ENCODE assay signal across 22 cellular contexts in the genomic region with DNA sequence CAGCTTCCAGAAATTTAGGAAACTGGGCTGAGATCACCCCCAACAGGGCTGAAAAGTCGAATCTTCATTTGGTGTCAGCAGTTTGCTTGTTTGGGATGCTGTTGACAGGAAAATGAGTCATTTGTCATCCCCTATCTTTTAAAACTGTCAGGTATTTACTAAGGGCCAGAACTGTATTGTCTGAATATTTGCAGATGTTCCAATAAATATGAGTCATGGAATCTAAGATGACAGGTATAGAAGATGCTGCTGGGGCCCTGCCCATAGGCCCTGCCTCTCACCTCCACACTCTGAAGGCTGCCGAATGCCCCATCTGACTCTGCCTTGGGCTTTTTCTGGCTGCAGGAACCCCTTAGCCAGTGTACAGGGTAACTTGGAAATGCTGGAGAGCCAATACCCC. TPM values are rescaled to one million over a fixed set of nuclear protein-coding genes. Genes with fewer than 3 reads are reported as not detected.
DNase-seq lines count a peak whose midpoint lies in the region; ATAC-seq and TF ChIP-seq lines count a peak whose summit lies in the region.
"Had no signal": no experiment of that assay in that cellular context is flagged by ENCODE, and none has a peak within 500 bp of the region (broad histone marks: within the 10 kb centered on the region; RNA-seq: fewer than 3 reads in every experiment).

No MANE protein-coding gene starts in this region.

- no peaks in the 10 kb centered on the region for H3K79me1 ChIP-seq in trophoblast cell (ENCODE audit: low read length)

- TF ChIP-seq CTCF in omental fat pad (IDR thresholded peaks at IDR 0.05), result no peak

- no peak overlapping the region for H4K12ac ChIP-seq in trophoblast cell (ENCODE audit: low read depth, low read length)

- no CpG with 5 or more reads among the region's 2 CpGs for WGBS in trophoblast cell (ENCODE audit: extremely low coverage, insufficient coverage, insufficient read length)

- H2AK5ac ChIP-seq in trophoblast cell (ENCODE audit: low read length), result no peak overlapping the region

- no peak overlapping the region for H4K91ac ChIP-seq in trophoblast cell (ENCODE audit: low read depth, low read length)

- no peak overlapping the region for H2BK120ac ChIP-seq in trophoblast cell (ENCODE audit: insufficient read depth, low read length, poor library complexity)

- no peak overlapping the region for H3K4ac ChIP-seq in trophoblast cell (ENCODE audit: low read depth, low read length)

- H3K23ac ChIP-seq in trophoblast cell (ENCODE audit: low read length), result no peak overlapping the region

- DNase-seq in activated T-cell treated with anti-CD3 and anti-CD28 coated beads, Interleukin-2, amount 50 U/mL, for 24 hours, result no peak
- DNase-seq in activated T-cell treated with anti-CD3 and anti-CD28 coated beads for 4 hours, result no peak
- peak; percentile 76 for DNase-seq in DMS53 treated with DMSO at 0.1 percent for 48 hours (lab: John Stamatoyannopoulos, UW; ENCODE audit: unreplicated experiment)
- DNase-seq in activated CD4-positive, alpha-beta T cell treated with anti-CD3 and anti-CD28 coated beads, Interleukin-2, amount 50 U/mL, for 48 hours, result peak; percentile 20 to 30
- DNase-seq in trophoblast cell, result peak; percentile 50 to 81
- DNase-seq in EL, result no peak
- no peak for DNase-seq in NCI-H82 treated with DMSO at 0.1 percent for 48 hours (lab: John Stamatoyannopoulos, UW; ENCODE audit: unreplicated experiment)
- DNase-seq in omental fat pad (ENCODE audit: low spot score), result no peak
- DNase-seq: dorsolateral prefrontal cortex; erythroblast; H9; left colon; NCI-H1092; NCI-H2107; NCI-H524 treated with DMSO at 0.1 percent for 48 hours; SHP77 treated with DMSO at 0.1 percent for 48 hours; stimulated activated naive B cell treated with anti-CD40 and anti-IgM and Interleukin-4, amounts not matched to agents 10 μg/mL and 1 μg/mL and 100 μg/mL, for 72 hours; upper lobe of left lung had no signal

- H3K79me2 ChIP-seq in trophoblast cell (ENCODE audit: control insufficient read depth, insufficient read depth, low read length, poor library complexity), result no peaks in the 10 kb centered on the region

- H3K27me3 ChIP-seq in trophoblast cell (ENCODE audit: insufficient read depth, low read length), result peaks cover 30% of the 10 kb centered on the region
- H3K27me3 ChIP-seq: dorsolateral prefrontal cortex, upper lobe of left lung had no signal

- H2AFZ ChIP-seq in trophoblast cell (ENCODE audit: insufficient read depth, low read length, poor library complexity), result no peak overlapping the region

- H3K4me1 ChIP-seq in trophoblast cell (ENCODE audit: control insufficient read depth in 1 of 2, insufficient read depth in 2 of 2, low read length in 2 of 2), result peaks cover 3 to 12% of the 10 kb centered on the region in 2 experiments

- H3K9me3 ChIP-seq in trophoblast cell (ENCODE audit: insufficient read depth, low read depth, low read length), result peaks cover 4% of the 10 kb centered on the region
- H3K9me3 ChIP-seq: upper lobe of left lung had no signal

- peaks cover 31% of the 10 kb centered on the region for H3K27me3 Mint-ChIP-seq in activated T-cell treated with anti-CD3 and anti-CD28 coated beads, Interleukin-2, amount 50 U/mL, for 24 hours

- no peaks in the 10 kb centered on the region for H3K36me3 ChIP-seq in trophoblast cell (ENCODE audit: control insufficient read depth in 1 of 2, insufficient read depth in 2 of 2, low read length in 2 of 2)
- H3K36me3 ChIP-seq: upper lobe of left lung had no signal

- peak overlapping the region; percentile 68 for H3K27ac Mint-ChIP-seq in activated T-cell treated with anti-CD3 and anti-CD28 coated beads, Interleukin-2, amount 50 U/mL, for 24 hours
- H3K27ac Mint-ChIP-seq: H9; mesothelial cell of epicardium; stimulated activated naive B cell treated with anti-CD40 and anti-IgM and Interleukin-4, amounts not matched to agents 10 μg/mL and 1 μg/mL and 100 μg/mL, for 72 hours had no signal

- no peak overlapping the region for H3K4me3 Mint-ChIP-seq in activated T-cell treated with anti-CD3 and anti-CD28 coated beads, Interleukin-2, amount 50 U/mL, for 24 hours
- H3K4me3 Mint-ChIP-seq: H9; mesothelial cell of epicardium; neural crest cell; stimulated activated naive B cell treated with anti-CD40 and anti-IgM and Interleukin-4, amounts not matched to agents 10 μg/mL and 1 μg/mL and 100 μg/mL, for 72 hours had no signal

- H3K4me1 Mint-ChIP-seq in activated T-cell treated with anti-CD3 and anti-CD28 coated beads, Interleukin-2, amount 50 U/mL, for 24 hours (ENCODE audit: low read depth), result peaks cover 37% of the 10 kb centered on the region

- H3K4me2 ChIP-seq in trophoblast cell (ENCODE audit: low read length), result no peak overlapping the region
- H3K4me2 ChIP-seq: KMS-11 had no signal

- H3K18ac ChIP-seq in trophoblast cell (ENCODE audit: low read length), result no peak overlapping the region

- H3K36me3 Mint-ChIP-seq in activated T-cell treated with anti-CD3 and anti-CD28 coated beads, Interleukin-2, amount 50 U/mL, for 24 hours (ENCODE audit: low read depth), result no peaks in the 10 kb centered on the region
- H3K36me3 Mint-ChIP-seq: mesothelial cell of epicardium; stimulated activated naive B cell treated with anti-CD40 and anti-IgM and Interleukin-4, amounts not matched to agents 10 μg/mL and 1 μg/mL and 100 μg/mL, for 72 hours had no signal

- no peak overlapping the region for H3K14ac ChIP-seq in trophoblast cell (ENCODE audit: low read length)

- no peak overlapping the region for H2BK12ac ChIP-seq in trophoblast cell (ENCODE audit: low read length)

- H2BK5ac ChIP-seq in trophoblast cell (ENCODE audit: low read depth, low read length, poor library complexity), result no peak overlapping the region

- H3K4me3 ChIP-seq in trophoblast cell (ENCODE audit: low read depth, low read length), result no peak overlapping the region
- H3K4me3 ChIP-seq: dorsolateral prefrontal cortex, upper lobe of left lung had no signal

- H4K8ac ChIP-seq in trophoblast cell (ENCODE audit: low read depth, low read length), result no peak overlapping the region

- H3K9me3 Mint-ChIP-seq in activated T-cell treated with anti-CD3 and anti-CD28 coated beads, Interleukin-2, amount 50 U/mL, for 24 hours, result no peaks in the 10 kb centered on the region
- H3K9me3 Mint-ChIP-seq: mesothelial cell of epicardium; neural crest cell; stimulated activated naive B cell treated with anti-CD40 and anti-IgM and Interleukin-4, amounts not matched to agents 10 μg/mL and 1 μg/mL and 100 μg/mL, for 72 hours had no signal

- no peak for ATAC-seq in omental fat pad (ENCODE audit: low FRiP score)
- ATAC-seq: left colon; stimulated activated naive B cell treated with anti-CD40 and anti-IgM and Interleukin-4, amounts not matched to agents 10 μg/mL and 1 μg/mL and 100 μg/mL, for 72 hours had no signal

- no peak overlapping the region for H3K27ac ChIP-seq in trophoblast cell (ENCODE audit: low read depth, low read length)
- H3K27ac ChIP-seq: KMS-11, upper lobe of left lung had no signal

- H3K9ac ChIP-seq in trophoblast cell (ENCODE audit: low read length), result no peak overlapping the region
- H3K9ac ChIP-seq: KMS-11 had no signal

RNA-seq across cellular contexts. Expression of gene ETV7, which starts 3.9 kb away (rescaled TPM):
- 0.15 and 0.21 TPM in 2 replicates for polyA plus RNA-seq in trophoblast cell (2013)
- 1 to 10 TPM in 3 of 4 donors, under 1 TPM in 1; 0.56 to 5.9 (median 2.8) TPM for total RNA-seq in omental fat pad
- total RNA-seq: neural crest cell had no signal

RNA-seq across cellular contexts. Expression of gene BNIP5, which starts 46.9 kb away (rescaled TPM):
- not detected in 2 replicates for polyA plus RNA-seq in trophoblast cell (2013)
- not detected for total RNA-seq in omental fat pad
- total RNA-seq: H9, mesothelial cell of epicardium, neural crest cell, pulmonary artery endothelial cell had no signal

RNA-seq across cellular contexts. Expression of gene PXT1, which starts 59.0 kb away (rescaled TPM):
- polyA plus RNA-seq in trophoblast cell (2013), result 0.04 and 0.08 TPM in 2 replicates
- not detected for total RNA-seq in omental fat pad
- total RNA-seq: H9, left colon, mesothelial cell of epicardium had no signal

RNA-seq across cellular contexts. Expression of gene KCTD20, which starts 59.2 kb away (rescaled TPM):
- 36.2 and 36.4 TPM in 2 replicates for polyA plus RNA-seq in trophoblast cell (2013)
- total RNA-seq in omental fat pad, result 100 to 1,000 TPM in 1 of 4 donors, 10 to 100 TPM in 3; 80.9 to 117 (median 89.4) TPM

Comparison
In these comparisons a context has a peak if more than half of its experiments do, and no peak if none do; other contexts are left out.
1. DNase-seq: peak in DMS53 treated with DMSO at 0.1 percent for 48 hours (single experiment), activated CD4-positive, alpha-beta T cell treated with anti-CD3 and anti-CD28 coated beads, Interleukin-2, amount 50 U/mL, for 48 hours (2 of 2) and trophoblast cell (2 of 2); none in activated T-cell treated with anti-CD3 and anti-CD28 coated beads, Interleukin-2, amount 50 U/mL, for 24 hours (single experiment), activated T-cell treated with anti-CD3 and anti-CD28 coated beads for 4 hours (single experiment), EL (single experiment), NCI-H82 treated with DMSO at 0.1 percent for 48 hours (single experiment) and omental fat pad (single experiment).